In genomic region chr20:51688600-51688999, GRCh38 we compare ENCODE assay signal across 1 cellular context.
TF ChIP-seq lines count a peak whose summit lies in the region.

No MANE protein-coding gene starts in this region.

TF ChIP-seq in HepG2, 621 proteins besides CTCF, POLR2A, EP300 and RAD21 (continued from another document):
- TF ChIP-seq TFAP4 (IDR thresholded peaks at IDR 0.05; ENCODE audit: borderline replicate concordance, low read depth) (no peak), PRMT3 (CRISPR knock-in tag; IDR thresholded peaks at IDR 0.05; ENCODE audit: borderline replicate concordance, low read depth) (no peak), ZNF841 (CRISPR knock-in tag; IDR thresholded peaks at IDR 0.05; ENCODE audit: borderline replicate concordance) (no peak), ARID4A (CRISPR knock-in tag; IDR thresholded peaks at IDR 0.05; ENCODE audit: borderline replicate concordance) (no peak), ATAD3A (CRISPR knock-in tag; IDR thresholded peaks at IDR 0.05) (no peak), DZIP1 (CRISPR knock-in tag; IDR thresholded peaks at IDR 0.05) (no peak), ZFP36L1 (CRISPR knock-in tag; IDR thresholded peaks at IDR 0.05) (no peak), MBD4 (IDR thresholded peaks at IDR 0.05; ENCODE audit: borderline replicate concordance, low read length) (no peak), SMAD1 (CRISPR knock-in tag; IDR thresholded peaks at IDR 0.05; ENCODE audit: borderline replicate concordance, low read depth) (no peak)
TF ChIP-seq in HepG2: peak in this region for 0.
